Comparison of ENCODE assay signal across 14 cellular contexts in genomic region chr6:41698350-41698781, GRCh38. TPM values are rescaled to one million over a fixed set of nuclear protein-coding genes. Genes with fewer than 3 reads are reported as not detected.
DNase-seq lines count a peak whose midpoint lies in the region; ATAC-seq and TF ChIP-seq lines count a peak whose summit lies in the region.
"Had no signal": no experiment of that assay in that cellular context is flagged by ENCODE, and none has a peak within 500 bp of the region (broad histone marks: within the 10 kb centered on the region; RNA-seq: fewer than 3 reads in every experiment).

No MANE protein-coding gene starts in this region.

- no peaks in the 10 kb centered on the region for H3K36me3 ChIP-seq in WERI-Rb-1
- H3K36me3 ChIP-seq in naive thymus-derived CD4-positive, alpha-beta T cell (ENCODE audit: control insufficient read depth in 2 of 3, insufficient read depth in 3 of 3, low read length in 3 of 3), result no peaks in the 10 kb centered on the region

- POLR2A ChIA-PET in activated B cell treated with CpG ODN at 0.5 μM for 24 hours (lab: Charles Lee), result interaction anchor here (0.6 to 29.1 kb wide), 2 partner anchors 17 to 34 kb away, joined by 7 to 1669 read pairs; partner anchors contain the start of gene TFEB
- POLR2A ChIA-PET in naive thymus-derived CD4-positive, alpha-beta T cell (lab: Charles Lee), result no interaction called here

- no peak overlapping the region for H3K27ac ChIP-seq in WERI-Rb-1
- no peak overlapping the region for H3K27ac ChIP-seq in naive thymus-derived CD4-positive, alpha-beta T cell (ENCODE audit: low read depth, low read length)

- H3K9me3 Mint-ChIP-seq in CD14-positive monocyte (no peaks in the 10 kb centered on the region), activated B cell treated with CpG ODN at 0.5 μM for 24 hours (no peaks in the 10 kb centered on the region)
- no peaks in the 10 kb centered on the region for H3K9me3 Mint-ChIP-seq in naive thymus-derived CD4-positive, alpha-beta T cell
- H3K9me3 Mint-ChIP-seq in activated naive CD8-positive, alpha-beta T cell treated with anti-CD3 and anti-CD28 coated beads for 36 hours, result no peaks in the 10 kb centered on the region
- H3K9me3 Mint-ChIP-seq: activated CD4-positive, alpha-beta memory T cell treated with anti-CD3 and anti-CD28 coated beads, Interleukin-2, amount 10 ng/mL, durations not matched to agents 7 days and 5 days had no signal

- H3K36me3 Mint-ChIP-seq in CD14-positive monocyte (peaks cover 39 to 48% of the 10 kb centered on the region in 2 donors), activated B cell treated with CpG ODN at 0.5 μM for 24 hours (ENCODE audit: low read depth) (peaks cover 62% of the 10 kb centered on the region)
- H3K36me3 Mint-ChIP-seq in naive thymus-derived CD4-positive, alpha-beta T cell, result peaks cover 0 to 5% (median 0%) of the 10 kb centered on the region in 5 donors
- no peaks in the 10 kb centered on the region for H3K36me3 Mint-ChIP-seq in activated naive CD8-positive, alpha-beta T cell treated with anti-CD3 and anti-CD28 coated beads for 36 hours

- H3K4me3 Mint-ChIP-seq in CD14-positive monocyte (no peak overlapping the region), activated B cell treated with CpG ODN at 0.5 μM for 24 hours (no peak overlapping the region)
- no peak overlapping the region for H3K4me3 Mint-ChIP-seq in naive thymus-derived CD4-positive, alpha-beta T cell
- H3K4me3 Mint-ChIP-seq in activated naive CD8-positive, alpha-beta T cell treated with anti-CD3 and anti-CD28 coated beads for 36 hours, result no peak overlapping the region
- H3K4me3 Mint-ChIP-seq: activated CD4-positive, alpha-beta memory T cell treated with anti-CD3 and anti-CD28 coated beads, Interleukin-2, amount 10 ng/mL, durations not matched to agents 7 days and 5 days had no signal

- CTCF ChIA-PET in activated B cell treated with CpG ODN at 0.5 μM for 24 hours (lab: Charles Lee), result interaction anchor here (1.6 kb wide), 1 partner anchor 15 kb away, joined by 3 read pairs; no protein-coding TSS in a partner anchor
- CTCF ChIA-PET in naive thymus-derived CD4-positive, alpha-beta T cell (lab: Charles Lee), result no interaction called here

- H3K4me3 ChIP-seq in WERI-Rb-1 (ENCODE audit: low read depth, low read length), result no peak overlapping the region
- no peak overlapping the region for H3K4me3 ChIP-seq in naive thymus-derived CD4-positive, alpha-beta T cell (ENCODE audit: low read length)

- H3K27ac Mint-ChIP-seq in CD14-positive monocyte (peak overlapping the region in 4 of 7 donors; percentile 12 to 69 (median 52)), activated B cell treated with CpG ODN at 0.5 μM for 24 hours (peak overlapping the region; percentile 62)
- H3K27ac Mint-ChIP-seq in naive thymus-derived CD4-positive, alpha-beta T cell, result no peak overlapping the region
- no peak overlapping the region for H3K27ac Mint-ChIP-seq in activated naive CD8-positive, alpha-beta T cell treated with anti-CD3 and anti-CD28 coated beads for 36 hours
- H3K27ac Mint-ChIP-seq: activated CD4-positive, alpha-beta memory T cell treated with anti-CD3 and anti-CD28 coated beads, Interleukin-2, amount 10 ng/mL, durations not matched to agents 7 days and 5 days had no signal

- H3K4me1 Mint-ChIP-seq in CD14-positive monocyte, result peaks cover 8% of the 10 kb centered on the region
- peaks cover 87% of the 10 kb centered on the region for H3K4me1 Mint-ChIP-seq in activated B cell treated with CpG ODN at 0.5 μM for 24 hours
- peaks cover 0 to 5% (median 0%) of the 10 kb centered on the region in 7 donors for H3K4me1 Mint-ChIP-seq in naive thymus-derived CD4-positive, alpha-beta T cell
- no peaks in the 10 kb centered on the region for H3K4me1 Mint-ChIP-seq in activated naive CD8-positive, alpha-beta T cell treated with anti-CD3 and anti-CD28 coated beads for 36 hours
- H3K4me1 Mint-ChIP-seq: activated CD4-positive, alpha-beta memory T cell treated with anti-CD3 and anti-CD28 coated beads, Interleukin-2, amount 10 ng/mL, durations not matched to agents 7 days and 5 days had no signal

- no peaks in the 10 kb centered on the region for H3K9me3 ChIP-seq in WERI-Rb-1 (ENCODE audit: severe bottlenecking)
- H3K9me3 ChIP-seq in naive thymus-derived CD4-positive, alpha-beta T cell (ENCODE audit: control insufficient read depth in 2 of 3, low read length in 3 of 3), result no peaks in the 10 kb centered on the region

- TF ChIP-seq CTCF in CD14-positive monocyte (IDR thresholded peaks at IDR 0.05) (no peak), activated B cell treated with CpG ODN at 0.5 μM for 24 hours (IDR thresholded peaks at IDR 0.05) (no peak), WERI-Rb-1 (IDR thresholded peaks at IDR 0.05; ENCODE audit: low read depth, low read length) (no peak)

- intact Hi-C loops in CD14-positive monocyte (cut with micrococcal nuclease) (no loop called here), activated B cell treated with CpG ODN at 0.5 μM for 24 hours (cut with micrococcal nuclease) (loop anchor here (5.0 kb wide), 1 partner anchor 34 kb away; no protein-coding TSS in a partner anchor)
- intact Hi-C loops in naive thymus-derived CD4-positive, alpha-beta T cell (cut with micrococcal nuclease), result no loop called here

- H3K27me3 Mint-ChIP-seq in CD14-positive monocyte (ENCODE audit: low read depth in 3 of 3) (peaks cover 0 to 3% (median 1%) of the 10 kb centered on the region in 3 donors), activated B cell treated with CpG ODN at 0.5 μM for 24 hours (no peaks in the 10 kb centered on the region)
- no peaks in the 10 kb centered on the region for H3K27me3 Mint-ChIP-seq in naive thymus-derived CD4-positive, alpha-beta T cell
- H3K27me3 Mint-ChIP-seq in activated naive CD8-positive, alpha-beta T cell treated with anti-CD3 and anti-CD28 coated beads for 36 hours, result no peaks in the 10 kb centered on the region
- H3K27me3 Mint-ChIP-seq: activated CD4-positive, alpha-beta memory T cell treated with anti-CD3 and anti-CD28 coated beads, Interleukin-2, amount 10 ng/mL, durations not matched to agents 7 days and 5 days had no signal

- DNase-seq in CD14-positive monocyte (ENCODE audit: low spot score) (no peak), activated B cell treated with CpG ODN at 0.5 μM for 24 hours (no peak), globus pallidus (ENCODE audit: low spot score) (peak; percentile 47), pulmonary artery endothelial cell (ENCODE audit: low read depth, low spot score) (peak; percentile 52), WERI-Rb-1 (no peak), MV-4-11 (lab: John Stamatoyannopoulos, UW) (no peak)
- no peak for DNase-seq in naive thymus-derived CD4-positive, alpha-beta T cell
- no peak for DNase-seq in activated naive CD8-positive, alpha-beta T cell treated with anti-CD3 and anti-CD28 coated beads for 36 hours
- DNase-seq: activated CD4-positive, alpha-beta memory T cell treated with anti-CD3 and anti-CD28 coated beads, Interleukin-2, amount 10 ng/mL, durations not matched to agents 7 days and 5 days; DMS 273 treated with DMSO at 0.1 percent for 48 hours; effector memory CD4-positive, alpha-beta T cell; MM.1S had no signal

- no peaks in the 10 kb centered on the region for H3K27me3 ChIP-seq in WERI-Rb-1 (ENCODE audit: insufficient read depth, low read depth, severe bottlenecking)
- H3K27me3 ChIP-seq in naive thymus-derived CD4-positive, alpha-beta T cell (ENCODE audit: control insufficient read depth in 2 of 2, insufficient read depth in 2 of 2, low read length in 2 of 2), result no peaks in the 10 kb centered on the region

- no peaks in the 10 kb centered on the region for H3K4me1 ChIP-seq in naive thymus-derived CD4-positive, alpha-beta T cell (ENCODE audit: control insufficient read depth in 2 of 2, insufficient read depth in 2 of 2, low read length in 2 of 2)

- ATAC-seq in activated B cell treated with CpG ODN at 0.5 μM for 24 hours (ENCODE audit: low read depth), result no peak
- no peak for ATAC-seq in naive thymus-derived CD4-positive, alpha-beta T cell
- ATAC-seq: Panc1 had no signal

RNA-seq across cellular contexts. Expression of gene TFEB, which starts 37.0 kb away (rescaled TPM):
- 10 to 100 TPM; 42.6 to 60.0 TPM for polyA plus RNA-seq in CD14-positive monocyte
- total RNA-seq in activated B cell treated with CpG ODN at 0.5 μM for 24 hours (203 and 205 TPM in 2 replicates), pulmonary artery endothelial cell (3.8 and 4.4 TPM in 2 replicates)
- total RNA-seq in naive thymus-derived CD4-positive, alpha-beta T cell, result 10 to 100 TPM in 3 of 5 experiments, 1 to 10 TPM in 2; 7.4 to 39.9 (median 11.8) TPM
- polyA plus RNA-seq in naive thymus-derived CD4-positive, alpha-beta T cell, result 1 to 10 TPM; 2.4 to 6.0 TPM
- 10 to 100 TPM in 1 of 2 experiments, 1 to 10 TPM in 1; 9.3 to 11.5 TPM for total RNA-seq in activated naive CD8-positive, alpha-beta T cell treated with anti-CD3 and anti-CD28 coated beads for 36 hours

RNA-seq across cellular contexts. Expression of gene PGC, which starts 48.8 kb away (rescaled TPM):
- not detected for polyA plus RNA-seq in CD14-positive monocyte
- total RNA-seq in activated B cell treated with CpG ODN at 0.5 μM for 24 hours (not detected in 2 replicates), pulmonary artery endothelial cell (not detected in 2 replicates)
- not detected for total RNA-seq in naive thymus-derived CD4-positive, alpha-beta T cell
- polyA plus RNA-seq in naive thymus-derived CD4-positive, alpha-beta T cell, result not detected
- total RNA-seq in activated naive CD8-positive, alpha-beta T cell treated with anti-CD3 and anti-CD28 coated beads for 36 hours, result not detected
- total RNA-seq: activated CD4-positive, alpha-beta memory T cell treated with anti-CD3 and anti-CD28 coated beads, Interleukin-2, amount 10 ng/mL, durations not matched to agents 7 days and 5 days; myocyte had no signal

Comparison
In these comparisons a context has a peak if more than half of its experiments do, and no peak if none do; other contexts are left out.
1. DNase-seq: peak in globus pallidus (single experiment) and pulmonary artery endothelial cell (single experiment); none in CD14-positive monocyte (single experiment), activated B cell treated with CpG ODN at 0.5 μM for 24 hours (single experiment), WERI-Rb-1 (single experiment), naive thymus-derived CD4-positive, alpha-beta T cell (0 of 9), MV-4-11 (single experiment) and activated naive CD8-positive, alpha-beta T cell treated with anti-CD3 and anti-CD28 coated beads for 36 hours (single experiment).
2. H3K27ac Mint-ChIP-seq: peak in CD14-positive monocyte (4 of 7) and activated B cell treated with CpG ODN at 0.5 μM for 24 hours (single experiment); none in naive thymus-derived CD4-positive, alpha-beta T cell (0 of 9) and activated naive CD8-positive, alpha-beta T cell treated with anti-CD3 and anti-CD28 coated beads for 36 hours (single experiment).